ENCODE assay signal across 9 cellular contexts in the genomic region with DNA sequence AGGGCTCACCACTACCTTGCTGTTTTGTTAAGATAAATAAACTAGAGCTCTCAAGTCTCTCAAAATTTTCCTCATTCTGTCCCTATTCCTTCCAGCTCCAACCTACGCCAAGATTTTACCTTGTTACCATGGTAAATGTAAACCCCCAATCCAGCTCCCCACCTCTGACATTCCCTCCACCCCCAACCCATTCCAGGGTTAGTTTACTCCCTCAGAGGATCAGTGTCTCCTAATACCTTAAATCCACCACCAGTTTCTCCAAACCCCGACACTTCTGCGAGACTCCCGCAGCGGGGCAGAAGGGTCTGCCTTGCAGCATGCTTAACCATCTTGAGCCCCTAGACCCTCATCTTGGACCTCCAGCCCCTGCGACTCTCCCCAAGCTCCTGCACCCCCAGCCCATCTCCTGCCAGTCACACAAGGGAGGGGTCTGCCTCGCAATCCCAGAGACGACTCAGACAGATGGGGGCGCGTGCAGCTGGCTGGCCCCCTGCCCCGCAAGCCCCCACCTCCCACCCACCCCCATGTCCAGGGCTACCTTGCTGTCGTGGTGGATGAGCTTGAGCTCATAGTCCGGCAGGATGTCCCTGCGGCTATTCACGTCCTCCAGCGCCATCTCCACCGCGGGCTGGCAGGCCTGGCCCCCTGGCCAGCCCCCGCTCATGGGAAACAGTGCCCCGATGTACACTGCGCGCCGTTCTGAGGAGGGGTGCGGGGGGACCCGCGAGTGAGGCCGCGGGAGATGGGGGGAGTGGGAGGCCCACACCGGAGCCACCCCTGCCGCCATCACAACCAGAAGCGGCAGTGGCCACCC. TPM values are rescaled to one million over a fixed set of nuclear protein-coding genes. Genes with fewer than 3 reads are reported as not detected.
DNase-seq lines count a peak whose midpoint lies in the region; TF ChIP-seq lines count a peak whose summit lies in the region.
"Had no signal": no experiment of that assay in that cellular context is flagged by ENCODE, and none has a peak within 500 bp of the region (broad histone marks: within the 10 kb centered on the region; RNA-seq: fewer than 3 reads in every experiment).

No MANE protein-coding gene starts in this region.

- H3K27ac ChIP-seq in mesenchymal stem cell (ENCODE audit: low read length, poor library complexity, severe bottlenecking) (no peak overlapping the region), transverse colon (peak overlapping the region; percentile 53 to 86 (median 74))

- peak overlapping the region; percentile 52 for H4K91ac ChIP-seq in mesenchymal stem cell (ENCODE audit: low read length)

- TF ChIP-seq EP300 in transverse colon (IDR thresholded peaks at IDR 0.05; ENCODE audit: low read depth), result no peak

- no peaks in the 10 kb centered on the region for H3K9me3 ChIP-seq in mesenchymal stem cell (ENCODE audit: control insufficient read depth, low read length)
- no peaks in the 10 kb centered on the region for H3K9me3 ChIP-seq in transverse colon

- H3K4me1 Mint-ChIP-seq in activated T-cell treated with anti-CD3 and anti-CD28 coated beads, Interleukin-2, amount 50 U/mL, for 24 hours (ENCODE audit: low read depth), result peaks cover 31% of the 10 kb centered on the region

- peak overlapping the region; percentile 79 for H4K8ac ChIP-seq in mesenchymal stem cell (ENCODE audit: low read length)

- H3K14ac ChIP-seq in mesenchymal stem cell (ENCODE audit: low read length in 2 of 2), result peak overlapping the region in 1 of 2 experiments; percentile 96

- TF ChIP-seq CTCF in choroid plexus epithelial cell (conservative IDR thresholded peaks at IDR 0.05; ENCODE audit: low read depth, low read length) (no peak), transverse colon (IDR thresholded peaks at IDR 0.05) (no peak)

- H3K18ac ChIP-seq in mesenchymal stem cell (ENCODE audit: low read depth in 1 of 2, low read length in 2 of 2), result peak overlapping the region; percentile 85 to 93

- WGBS in mesenchymal stem cell, result 7% methylated on average over 28 of the region's 31 CpGs
- WGBS in transverse colon (ENCODE audit: low coverage in 1 of 2), 2 donors, result 49 to 52% methylated on average over 6 to 22 of the region's 31 CpGs

- H3K27me3 ChIP-seq in mesenchymal stem cell (ENCODE audit: control insufficient read depth in 1 of 2, insufficient read depth in 1 of 2, low read length in 2 of 2) (no peaks in the 10 kb centered on the region), transverse colon (peaks cover 33% of the 10 kb centered on the region)

- H2BK5ac ChIP-seq in mesenchymal stem cell (ENCODE audit: low read depth, low read length, poor library complexity, severe bottlenecking), result no peak overlapping the region

- H3K9ac ChIP-seq in mesenchymal stem cell (ENCODE audit: low read length), result peak overlapping the region; percentile 87

- peak overlapping the region; percentile 85 for H2BK120ac ChIP-seq in mesenchymal stem cell (ENCODE audit: low read depth, low read length)

- H3K27me3 Mint-ChIP-seq in activated T-cell treated with anti-CD3 and anti-CD28 coated beads, Interleukin-2, amount 50 U/mL, for 24 hours, result peaks cover 4% of the 10 kb centered on the region

- H2AFZ ChIP-seq in mesenchymal stem cell (ENCODE audit: low read depth, low read length), result no peak overlapping the region

- H3K4ac ChIP-seq in mesenchymal stem cell (ENCODE audit: low read depth in 1 of 2, low read length in 2 of 2), result peak overlapping the region; percentile 69 to 88

- H3K4me3 Mint-ChIP-seq in activated T-cell treated with anti-CD3 and anti-CD28 coated beads, Interleukin-2, amount 50 U/mL, for 24 hours, result peak overlapping the region; percentile 29

- intact Hi-C loops in transverse colon (cut with DNase I; ENCODE audit: low total_unique reads), result no loop called here

- H2BK12ac ChIP-seq in mesenchymal stem cell (ENCODE audit: low read length in 2 of 2), result peak overlapping the region in 1 of 2 experiments; percentile 47

- no peaks in the 10 kb centered on the region for H3K9me3 Mint-ChIP-seq in activated T-cell treated with anti-CD3 and anti-CD28 coated beads, Interleukin-2, amount 50 U/mL, for 24 hours

- H3K4me1 ChIP-seq in mesenchymal stem cell (ENCODE audit: control insufficient read depth, insufficient read depth, low read depth, low read length) (peaks cover 32% of the 10 kb centered on the region), transverse colon (peaks cover 5 to 26% (median 22%) of the 10 kb centered on the region in 4 donors)

- TF ChIP-seq POLR2A in transverse colon (IDR thresholded peaks at IDR 0.05), result no peak

- DNase-seq in activated T-cell treated with anti-CD3 and anti-CD28 coated beads, Interleukin-2, amount 50 U/mL, for 24 hours, result no peak
- DNase-seq in activated T-cell treated with anti-CD3 and anti-CD28 coated beads, Interleukin-2, amount 50 U/mL, for 48 hours, result no peak
- DNase-seq in choroid plexus epithelial cell (ENCODE audit: low read depth) (no peak), mesenchymal stem cell (no peak), transverse colon (no peak), SKM-1 (lab: John Stamatoyannopoulos, UW; ENCODE audit: unreplicated experiment) (no peak), cerebellar nuclear complex (lab: John Stamatoyannopoulos, UW) (no peak), NCI-H2081 treated with DMSO at 0.1 percent for 48 hours (lab: John Stamatoyannopoulos, UW) (no peak)

- H3K36me3 ChIP-seq in mesenchymal stem cell (ENCODE audit: control insufficient read depth in 1 of 2, insufficient read depth in 2 of 2, low read depth in 1 of 2, low read length in 2 of 2) (peaks cover 16 to 22% of the 10 kb centered on the region in 2 experiments), transverse colon (no peaks in the 10 kb centered on the region)

- H3K4me3 ChIP-seq in choroid plexus epithelial cell (ENCODE audit: low read depth, low read length), result peak overlapping the region; percentile 78
- peak overlapping the region; percentile 66 to 79 for H3K4me3 ChIP-seq in mesenchymal stem cell (ENCODE audit: insufficient read depth in 1 of 2, low read depth in 1 of 2, low read length in 2 of 2)
- peak overlapping the region; percentile 37 to 78 (median 49) for H3K4me3 ChIP-seq in transverse colon

- in situ Hi-C loops in transverse colon (cut with MboI; ENCODE audit: low pct_ligation_motif_present in 1 of 4, low pct_unique_long_range_greater_than_20kb in 1 of 4, low sequenced_read_pairs in 3 of 4), result no loop called here

- peaks cover 1% of the 10 kb centered on the region for H3K36me3 Mint-ChIP-seq in activated T-cell treated with anti-CD3 and anti-CD28 coated beads, Interleukin-2, amount 50 U/mL, for 24 hours (ENCODE audit: low read depth)

- H2AK5ac ChIP-seq in mesenchymal stem cell (ENCODE audit: low read length, severe bottlenecking), result no peak overlapping the region

- peak overlapping the region in 1 of 2 experiments; percentile 57 for H3K23ac ChIP-seq in mesenchymal stem cell (ENCODE audit: low read length in 2 of 2)

- no peak overlapping the region for H3K27ac Mint-ChIP-seq in activated T-cell treated with anti-CD3 and anti-CD28 coated beads, Interleukin-2, amount 50 U/mL, for 24 hours

- H3K4me2 ChIP-seq in mesenchymal stem cell (ENCODE audit: low read length, poor library complexity, severe bottlenecking), result peak overlapping the region; percentile 82

- peaks cover 39% of the 10 kb centered on the region for H3K79me1 ChIP-seq in mesenchymal stem cell (replicated peaks; ENCODE audit: low read length, poor library complexity, severe bottlenecking)

- peak overlapping the region; percentile 90 for H2BK15ac ChIP-seq in mesenchymal stem cell (ENCODE audit: low read depth, poor library complexity, severe bottlenecking)

RNA-seq across cellular contexts. Expression of gene GABBR1, which starts 5.8 kb away (rescaled TPM):
- 23.2 TPM for polyA plus RNA-seq in mesenchymal stem cell (2013, experiment 1 of 2)
- polyA plus RNA-seq in mesenchymal stem cell (2013, experiment 2 of 2), result 20.8 TPM
- total RNA-seq in transverse colon, result 10 to 100 TPM; 11.5 to 40.4 (median 30.5) TPM

RNA-seq across cellular contexts. Expression of gene MOG, which starts 29.7 kb away (rescaled TPM):
- polyA plus RNA-seq in mesenchymal stem cell (2013, experiment 1 of 2), result not detected
- polyA plus RNA-seq in mesenchymal stem cell (2013, experiment 2 of 2), result not detected
- total RNA-seq in transverse colon, result not detected
- total RNA-seq: kidney had no signal

RNA-seq across cellular contexts. Expression of gene OR2H2, which starts 42.2 kb away (rescaled TPM):
- not detected for polyA plus RNA-seq in mesenchymal stem cell (2013, experiment 1 of 2)
- polyA plus RNA-seq in mesenchymal stem cell (2013, experiment 2 of 2), result not detected
- not detected for total RNA-seq in transverse colon
- total RNA-seq: kidney had no signal

RNA-seq across cellular contexts. Expression of gene ZFP57, which starts 53.8 kb away (rescaled TPM):
- polyA plus RNA-seq in mesenchymal stem cell (2013, experiment 1 of 2), result not detected
- not detected for polyA plus RNA-seq in mesenchymal stem cell (2013, experiment 2 of 2)
- total RNA-seq in transverse colon, result under 1 TPM in 1 of 4 donors, not detected in 3; 0.27 TPM
